In the genomic region with DNA sequence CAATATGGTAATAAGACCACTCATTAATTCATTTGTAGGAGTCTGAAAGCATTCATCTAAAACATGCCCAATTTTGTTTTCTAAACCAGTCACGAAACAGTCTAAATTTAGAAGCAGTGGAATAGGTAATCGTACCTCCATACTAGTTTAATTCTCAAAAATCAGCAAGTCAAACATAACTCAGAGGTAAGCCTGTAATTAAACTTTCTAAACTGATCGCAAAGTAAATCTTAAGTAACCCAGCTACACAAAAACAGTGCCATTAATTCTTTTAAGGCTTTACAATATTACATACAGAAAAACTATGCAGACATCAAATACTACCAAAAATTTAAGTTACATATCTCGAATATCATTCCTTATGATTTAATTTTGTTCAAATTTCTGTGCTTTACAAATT, we compare ENCODE assay signal across 20 cellular contexts. TPM values are rescaled to one million over a fixed set of nuclear protein-coding genes. Genes with fewer than 3 reads are reported as not detected.
DNase-seq lines count a peak whose midpoint lies in the region; ATAC-seq and TF ChIP-seq lines count a peak whose summit lies in the region.
"Had no signal": no experiment of that assay in that cellular context is flagged by ENCODE, and none has a peak within 500 bp of the region (broad histone marks: within the 10 kb centered on the region; RNA-seq: fewer than 3 reads in every experiment).

No MANE protein-coding gene starts in this region.

- H3K4me1 ChIP-seq in ACC112 (ENCODE audit: control insufficient read depth, insufficient read depth, low read length, unreplicated experiment): peaks cover 54% of the 10 kb centered on the region
- peaks cover 0 to 96% (median 79%) of the 10 kb centered on the region in 4 donors for H3K4me1 ChIP-seq in sigmoid colon
- H3K4me1 ChIP-seq: BE2C had no signal

- DNase-seq in HEK293T (ENCODE audit: extremely low spot score) (no peak), WTC11 (ENCODE audit: low spot score) (no peak), sigmoid colon (no peak), NCI-H510A (lab: John Stamatoyannopoulos, UW) (no peak)
- DNase-seq in activated CD8-positive, alpha-beta memory T cell treated with anti-CD3 and anti-CD28 coated beads, Interleukin-2, amount 10 ng/mL, durations not matched to agents 7 days and 5 days: no peak
- DNase-seq: BE2C, DMS79, MV-4-11, NCI-H1105 treated with DMSO at 0.1 percent for 48 hours, NCI-H1694, NCI-H2081, NCI-H2171, NCI-H345, NCI-H524 treated with DMSO at 0.1 percent for 48 hours, NCI-H82, SHP77, SK-N-SH had no signal

- intact Hi-C loops in sigmoid colon (cut with DNase I): loop anchor here (5.0 to 10.0 kb wide), 3 partner anchors 69 to 256 kb away; partner anchors contain the start of genes MYO1C and SLC43A2

- no peak for ATAC-seq in WTC11
- ATAC-seq in activated CD8-positive, alpha-beta memory T cell treated with anti-CD3 and anti-CD28 coated beads, Interleukin-2, amount 10 ng/mL, durations not matched to agents 7 days and 5 days: no peak
- no peak for ATAC-seq in HG02571 (IDR thresholded peaks at IDR 0.05; ENCODE audit: unreplicated experiment)

- peaks cover 23% of the 10 kb centered on the region for H3K36me3 Mint-ChIP-seq in WTC11
- peaks cover 23% of the 10 kb centered on the region for H3K36me3 Mint-ChIP-seq in activated CD8-positive, alpha-beta memory T cell treated with anti-CD3 and anti-CD28 coated beads, Interleukin-2, amount 10 ng/mL, durations not matched to agents 7 days and 5 days

- H3K27me3 ChIP-seq in ACC112 (ENCODE audit: insufficient read depth, low read length) (no peaks in the 10 kb centered on the region), sigmoid colon (no peaks in the 10 kb centered on the region)
- H3K27me3 ChIP-seq: BE2C had no signal

- POLR2A ChIA-PET in HEK293T (lab: Yijun Ruan, JAX): no interaction called here
- POLR2A ChIA-PET in WTC11 (lab: Charles Lee): interaction anchor here (1.2 kb wide), 1 partner anchor 23 kb away, joined by 4 read pairs; no protein-coding TSS in a partner anchor

- H3K27ac ChIP-seq in ACC112 (ENCODE audit: low read depth, low read length) (peak overlapping the region; percentile 7; the same call in 1 of the 2 replicates), sigmoid colon (peak overlapping the region in 3 of 4 donors; percentile 43 to 79 (median 64))

- peaks cover 71% of the 10 kb centered on the region for H3K4me1 Mint-ChIP-seq in WTC11
- H3K4me1 Mint-ChIP-seq in activated CD8-positive, alpha-beta memory T cell treated with anti-CD3 and anti-CD28 coated beads, Interleukin-2, amount 10 ng/mL, durations not matched to agents 7 days and 5 days: peaks cover 56% of the 10 kb centered on the region

- TF ChIP-seq POLR2A in sigmoid colon (IDR thresholded peaks at IDR 0.05): no peak

- no peaks in the 10 kb centered on the region for H3K27me3 Mint-ChIP-seq in WTC11 (ENCODE audit: low read depth)
- no peaks in the 10 kb centered on the region for H3K27me3 Mint-ChIP-seq in activated CD8-positive, alpha-beta memory T cell treated with anti-CD3 and anti-CD28 coated beads, Interleukin-2, amount 10 ng/mL, durations not matched to agents 7 days and 5 days
- H3K27me3 Mint-ChIP-seq: IgD-negative memory B cell had no signal

- H3K79me2 ChIP-seq in ACC112 (ENCODE audit: control insufficient read depth, insufficient read depth, low read length, unreplicated experiment): peaks cover 97% of the 10 kb centered on the region

- 83 to 84% methylated on average over 4 of the region's 4 CpGs for WGBS in sigmoid colon, 2 donors

- CTCF ChIA-PET in HEK293T (lab: Yijun Ruan, JAX): no interaction called here
- CTCF ChIA-PET in WTC11 (lab: Charles Lee): no interaction called here
- CTCF ChIA-PET in activated CD8-positive, alpha-beta memory T cell treated with anti-CD3 and anti-CD28 coated beads, Interleukin-2, amount 10 ng/mL, durations not matched to agents 7 days and 5 days (lab: Charles Lee): interaction anchor here (0.7 to 1.0 kb wide), 2 partner anchors 36 to 152 kb away, joined by 3 read pairs; no protein-coding TSS in a partner anchor

- H3K27ac Mint-ChIP-seq in WTC11: peak overlapping the region; percentile 80
- H3K27ac Mint-ChIP-seq in activated CD8-positive, alpha-beta memory T cell treated with anti-CD3 and anti-CD28 coated beads, Interleukin-2, amount 10 ng/mL, durations not matched to agents 7 days and 5 days: no peak overlapping the region

- TF ChIP-seq EP300 in sigmoid colon (IDR thresholded peaks at IDR 0.05): no peak

- TF ChIP-seq CTCF in WTC11 (IDR thresholded peaks at IDR 0.05): no peak
- TF ChIP-seq CTCF in sigmoid colon (IDR thresholded peaks at IDR 0.05): no peak

- H3K9me3 Mint-ChIP-seq in WTC11: no peaks in the 10 kb centered on the region
- no peaks in the 10 kb centered on the region for H3K9me3 Mint-ChIP-seq in activated CD8-positive, alpha-beta memory T cell treated with anti-CD3 and anti-CD28 coated beads, Interleukin-2, amount 10 ng/mL, durations not matched to agents 7 days and 5 days (ENCODE audit: low read depth)
- H3K9me3 Mint-ChIP-seq: IgD-negative memory B cell had no signal

- no peak overlapping the region for H3K4me3 ChIP-seq in ACC112 (ENCODE audit: low read depth, low read length)
- H3K4me3 ChIP-seq in sigmoid colon: no peak overlapping the region

- H3K9me3 ChIP-seq in sigmoid colon: no peaks in the 10 kb centered on the region
- H3K9me3 ChIP-seq: BE2C, SK-N-SH had no signal

- H3K36me3 ChIP-seq in ACC112 (ENCODE audit: insufficient read depth, low read length) (peaks cover 7% of the 10 kb centered on the region; the same call in 1 of the 2 replicates), sigmoid colon (peaks cover 0 to 12% (median 6%) of the 10 kb centered on the region in 4 donors)

- no peak overlapping the region for H3K4me3 Mint-ChIP-seq in WTC11
- H3K4me3 Mint-ChIP-seq in activated CD8-positive, alpha-beta memory T cell treated with anti-CD3 and anti-CD28 coated beads, Interleukin-2, amount 10 ng/mL, durations not matched to agents 7 days and 5 days: no peak overlapping the region

- H2AFZ ChIP-seq in ACC112 (ENCODE audit: low read length, unreplicated experiment): no peak overlapping the region

TF ChIP-seq in HEK293T, 16 proteins besides CTCF, POLR2A, EP300 and RAD21:
- TF ChIP-seq ZNF384 (IDR thresholded peaks at IDR 0.05) (peak; percentile 44; the same call in 1 of the 2 replicates), SP1 (IDR thresholded peaks at IDR 0.05) (no peak)

TF ChIP-seq in WTC11, 78 proteins besides CTCF, POLR2A, EP300 and RAD21 (continues in another document):
- TF ChIP-seq USF1 (CRISPR knock-in tag; IDR thresholded peaks at IDR 0.05): no peak
- TF ChIP-seq, protein P1, sequence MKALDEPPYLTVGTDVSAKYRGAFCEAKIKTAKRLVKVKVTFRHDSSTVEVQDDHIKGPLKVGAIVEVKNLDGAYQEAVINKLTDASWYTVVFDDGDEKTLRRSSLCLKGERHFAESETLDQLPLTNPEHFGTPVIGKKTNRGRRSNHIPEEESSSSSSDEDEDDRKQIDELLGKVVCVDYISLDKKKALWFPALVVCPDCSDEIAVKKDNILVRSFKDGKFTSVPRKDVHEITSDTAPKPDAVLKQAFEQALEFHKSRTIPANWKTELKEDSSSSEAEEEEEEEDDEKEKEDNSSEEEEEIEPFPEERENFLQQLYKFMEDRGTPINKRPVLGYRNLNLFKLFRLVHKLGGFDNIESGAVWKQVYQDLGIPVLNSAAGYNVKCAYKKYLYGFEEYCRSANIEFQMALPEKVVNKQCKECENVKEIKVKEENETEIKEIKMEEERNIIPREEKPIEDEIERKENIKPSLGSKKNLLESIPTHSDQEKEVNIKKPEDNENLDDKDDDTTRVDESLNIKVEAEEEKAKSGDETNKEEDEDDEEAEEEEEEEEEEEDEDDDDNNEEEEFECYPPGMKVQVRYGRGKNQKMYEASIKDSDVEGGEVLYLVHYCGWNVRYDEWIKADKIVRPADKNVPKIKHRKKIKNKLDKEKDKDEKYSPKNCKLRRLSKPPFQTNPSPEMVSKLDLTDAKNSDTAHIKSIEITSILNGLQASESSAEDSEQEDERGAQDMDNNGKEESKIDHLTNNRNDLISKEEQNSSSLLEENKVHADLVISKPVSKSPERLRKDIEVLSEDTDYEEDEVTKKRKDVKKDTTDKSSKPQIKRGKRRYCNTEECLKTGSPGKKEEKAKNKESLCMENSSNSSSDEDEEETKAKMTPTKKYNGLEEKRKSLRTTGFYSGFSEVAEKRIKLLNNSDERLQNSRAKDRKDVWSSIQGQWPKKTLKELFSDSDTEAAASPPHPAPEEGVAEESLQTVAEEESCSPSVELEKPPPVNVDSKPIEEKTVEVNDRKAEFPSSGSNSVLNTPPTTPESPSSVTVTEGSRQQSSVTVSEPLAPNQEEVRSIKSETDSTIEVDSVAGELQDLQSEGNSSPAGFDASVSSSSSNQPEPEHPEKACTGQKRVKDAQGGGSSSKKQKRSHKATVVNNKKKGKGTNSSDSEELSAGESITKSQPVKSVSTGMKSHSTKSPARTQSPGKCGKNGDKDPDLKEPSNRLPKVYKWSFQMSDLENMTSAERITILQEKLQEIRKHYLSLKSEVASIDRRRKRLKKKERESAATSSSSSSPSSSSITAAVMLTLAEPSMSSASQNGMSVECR (CRISPR knock-in tag; IDR thresholded peaks at IDR 0.05; ENCODE audit: borderline replicate concordance): no peak
- TF ChIP-seq JUN (CRISPR knock-in tag; IDR thresholded peaks at IDR 0.05): no peak
- no peak for TF ChIP-seq SOX15 (CRISPR knock-in tag; IDR thresholded peaks at IDR 0.05)
- TF ChIP-seq ZNF396 (CRISPR knock-in tag; IDR thresholded peaks at IDR 0.05; ENCODE audit: borderline replicate concordance): no peak
- TF ChIP-seq ZNF416 (CRISPR knock-in tag; IDR thresholded peaks at IDR 0.05): no peak
- no peak for TF ChIP-seq JAZF1 (CRISPR knock-in tag; IDR thresholded peaks at IDR 0.05)
- no peak for TF ChIP-seq ZMAT4 (CRISPR knock-in tag; IDR thresholded peaks at IDR 0.05)
- TF ChIP-seq NFE2L1 (CRISPR knock-in tag; IDR thresholded peaks at IDR 0.05): no peak
- no peak for TF ChIP-seq MXD4 (CRISPR knock-in tag; IDR thresholded peaks at IDR 0.05; ENCODE audit: borderline replicate concordance)

RNA-seq across cellular contexts. Expression of gene YWHAE, which starts 31.4 kb away (rescaled TPM):
- total RNA-seq in WTC11 (2021) (1,033 to 1,180 TPM (median 1,148 TPM) in 3 replicates), sigmoid colon (100 to 1,000 TPM; 353 to 507 (median 431) TPM)
- 100 to 1,000 TPM; 312 to 440 (median 350) TPM for polyA plus RNA-seq in sigmoid colon
- 100 to 1,000 TPM; 341 to 452 TPM for total RNA-seq in activated CD8-positive, alpha-beta memory T cell treated with anti-CD3 and anti-CD28 coated beads, Interleukin-2, amount 10 ng/mL, durations not matched to agents 7 days and 5 days
